Comparison of ENCODE assay signal across 20 cellular contexts in the genomic region with DNA sequence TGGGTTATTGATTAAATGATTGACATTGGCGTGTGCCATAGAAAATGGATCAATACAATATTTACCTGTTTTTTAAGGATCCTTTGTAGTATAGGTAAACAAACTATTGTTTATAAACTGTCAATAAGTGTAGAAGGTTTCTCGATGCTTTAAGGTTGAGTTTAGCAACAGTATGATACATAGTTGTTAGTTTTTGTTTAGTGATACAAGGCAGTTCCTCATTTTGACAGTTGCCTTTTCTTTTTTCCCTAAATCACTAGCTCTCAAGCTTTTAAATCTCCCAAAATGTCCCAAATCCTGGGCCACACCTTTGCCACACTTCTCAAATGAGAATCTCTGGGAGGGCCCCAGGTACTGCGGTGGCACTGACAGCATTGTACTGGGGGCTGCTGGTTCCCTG.
"Had no signal": no experiment of that assay in that cellular context is flagged by ENCODE, and none has a peak within 500 bp of the region (broad histone marks: within the 10 kb centered on the region; RNA-seq: fewer than 3 reads in every experiment).

No MANE protein-coding gene starts in this region.

- H3K9me3 ChIP-seq: colonic mucosa, left ventricle myocardium inferior, lower lobe of right lung, right atrium auricular region, sigmoid colon, suprapubic skin, thyroid gland had no signal

- H3K4me3 Mint-ChIP-seq: memory B cell, mesothelial cell of epicardium, nephron, type B pancreatic cell had no signal

- H3K36me3 ChIP-seq: colonic mucosa, left ventricle myocardium inferior, lower lobe of right lung, right atrium auricular region, sigmoid colon, suprapubic skin, thyroid gland had no signal

- H3K27me3 ChIP-seq: colonic mucosa, hepatocyte, right atrium auricular region, sigmoid colon, suprapubic skin, thyroid gland had no signal

- H3K4me1 ChIP-seq: colonic mucosa had no signal

- DNase-seq: colonic mucosa; effector CD8-positive, alpha-beta T cell; foreskin melanocyte; head of caudate nucleus; kidney; left cardiac atrium; left ventricle myocardium inferior; lower lobe of right lung; sigmoid colon; stimulated activated CD4-positive, alpha-beta T cell treated with anti-CD3 and anti-CD28 coated beads, Interleukin-12 subunit alpha, Interleukin-12 subunit beta, amount 100 ng/mL, for 4 hours; stimulated activated naive CD4-positive, alpha-beta T cell; thyroid gland had no signal

- ATAC-seq: left cardiac atrium, lower lobe of right lung had no signal

- H3K9me3 Mint-ChIP-seq: memory B cell, mesothelial cell of epicardium, nephron, type B pancreatic cell had no signal

- H3K27ac Mint-ChIP-seq: memory B cell, mesothelial cell of epicardium, type B pancreatic cell had no signal

- H3K27me3 Mint-ChIP-seq: memory B cell, type B pancreatic cell had no signal

- H3K27ac ChIP-seq: colonic mucosa, hepatocyte, left ventricle myocardium inferior, lower lobe of right lung, right atrium auricular region, sigmoid colon, skin epidermis, suprapubic skin, thyroid gland had no signal

- H3K4me3 ChIP-seq: colonic mucosa, hepatocyte, left ventricle myocardium inferior, lower lobe of right lung, right atrium auricular region, sigmoid colon, skin epidermis, suprapubic skin, thyroid gland had no signal
